ENCODE assay signal across 11 cellular contexts in the genomic region with DNA sequence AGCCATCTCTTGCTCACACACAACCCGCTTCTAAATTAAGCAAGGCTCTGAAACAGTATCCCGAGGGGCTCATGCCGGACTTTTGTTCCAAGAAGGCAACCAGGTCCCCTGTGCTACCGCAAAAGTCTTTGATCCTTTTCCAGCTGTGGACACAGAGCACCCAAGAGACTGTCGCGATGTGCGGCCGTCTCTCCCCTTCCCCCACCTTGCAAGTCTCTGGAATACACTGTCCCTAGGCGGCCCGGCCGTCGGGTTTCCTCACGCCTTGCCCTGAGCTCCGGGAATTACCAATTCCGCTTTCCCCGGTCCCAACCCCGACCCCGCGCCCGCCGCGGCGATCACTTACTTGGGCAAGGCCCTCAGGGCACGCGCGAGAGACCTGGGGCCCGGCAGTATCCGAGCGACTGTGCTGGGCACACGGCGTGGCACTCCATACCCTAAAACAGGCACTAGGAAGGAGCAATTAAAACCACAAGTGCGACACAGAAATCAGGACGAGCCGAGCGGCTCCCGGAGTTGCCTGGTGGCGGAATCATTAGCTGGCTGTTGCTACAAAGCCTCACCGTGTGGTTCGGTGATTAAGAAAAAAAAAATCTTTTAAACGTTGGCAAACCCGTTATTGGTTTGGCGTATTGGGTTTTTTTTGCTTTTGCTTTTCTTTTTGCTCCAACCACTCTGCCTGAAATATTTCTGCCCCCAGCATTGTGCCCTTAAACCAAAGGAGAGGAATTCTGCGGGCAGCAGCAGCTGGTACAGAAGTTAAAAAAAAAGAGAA. TPM values are rescaled to one million over a fixed set of nuclear protein-coding genes. Genes with fewer than 3 reads are reported as not detected.
DNase-seq lines count a peak whose midpoint lies in the region; ATAC-seq and TF ChIP-seq lines count a peak whose summit lies in the region.
"Had no signal": no experiment of that assay in that cellular context is flagged by ENCODE, and none has a peak within 500 bp of the region (broad histone marks: within the 10 kb centered on the region; RNA-seq: fewer than 3 reads in every experiment).

No MANE protein-coding gene starts in this region.

- peaks cover 62% of the 10 kb centered on the region for H3K4me1 Mint-ChIP-seq in activated CD4-positive, alpha-beta memory T cell treated with anti-CD3 and anti-CD28 coated beads, Interleukin-2, amount 10 ng/mL, durations not matched to agents 7 days and 5 days
- H3K4me1 Mint-ChIP-seq in type B pancreatic cell (ENCODE audit: unreplicated experiment) = peaks cover 32% of the 10 kb centered on the region

- H3K79me2 ChIP-seq in hepatocyte = no peaks in the 10 kb centered on the region

- H3K4me3 Mint-ChIP-seq in activated CD4-positive, alpha-beta memory T cell treated with anti-CD3 and anti-CD28 coated beads, Interleukin-2, amount 10 ng/mL, durations not matched to agents 7 days and 5 days = peak overlapping the region; percentile 74
- peak overlapping the region; percentile 92 for H3K4me3 Mint-ChIP-seq in type B pancreatic cell

- H3K27ac ChIP-seq in hepatocyte = no peak overlapping the region

- H3K36me3 Mint-ChIP-seq in activated CD4-positive, alpha-beta memory T cell treated with anti-CD3 and anti-CD28 coated beads, Interleukin-2, amount 10 ng/mL, durations not matched to agents 7 days and 5 days (ENCODE audit: low read depth) = peaks cover 28% of the 10 kb centered on the region
- H3K36me3 Mint-ChIP-seq in type B pancreatic cell = peaks cover 10% of the 10 kb centered on the region

- H3K36me3 ChIP-seq in hepatocyte (replicated peaks; ENCODE audit: insufficient read depth, low read depth) = no peaks in the 10 kb centered on the region

- peaks cover 15% of the 10 kb centered on the region for H3K4me1 ChIP-seq in hepatocyte (ENCODE audit: insufficient read depth)

- H3K4me3 ChIP-seq in hepatocyte = no peak overlapping the region

- H3K27me3 Mint-ChIP-seq in activated CD4-positive, alpha-beta memory T cell treated with anti-CD3 and anti-CD28 coated beads, Interleukin-2, amount 10 ng/mL, durations not matched to agents 7 days and 5 days = peaks cover 96% of the 10 kb centered on the region
- peaks cover 100% of the 10 kb centered on the region for H3K27me3 Mint-ChIP-seq in type B pancreatic cell

- H3K9me2 ChIP-seq in hepatocyte (replicated peaks; ENCODE audit: insufficient read depth) = no peaks in the 10 kb centered on the region

- no peaks in the 10 kb centered on the region for H3K9me3 Mint-ChIP-seq in activated CD4-positive, alpha-beta memory T cell treated with anti-CD3 and anti-CD28 coated beads, Interleukin-2, amount 10 ng/mL, durations not matched to agents 7 days and 5 days
- no peaks in the 10 kb centered on the region for H3K9me3 Mint-ChIP-seq in type B pancreatic cell

- H4K20me1 ChIP-seq in hepatocyte (ENCODE audit: insufficient read depth, poor library complexity, severe bottlenecking) = no peaks in the 10 kb centered on the region

- peak overlapping the region; percentile 35 for H2AFZ ChIP-seq in hepatocyte

- peak; percentile 19 for DNase-seq in stimulated activated CD4-positive, alpha-beta T cell treated with anti-CD3 and anti-CD28 coated beads, Interleukin-15, amount 100 ng/mL, for 24 hours
- DNase-seq in stimulated activated CD4-positive, alpha-beta T cell treated with anti-CD3 and anti-CD28 coated beads, Interleukin-12 subunit alpha, Interleukin-12 subunit beta, amount 100 ng/mL, for 4 hours = no peak
- no peak for DNase-seq in activated CD4-positive, alpha-beta memory T cell treated with anti-CD3 and anti-CD28 coated beads, Interleukin-2, amount 10 ng/mL, durations not matched to agents 7 days and 5 days
- no peak for DNase-seq in hepatocyte (ENCODE audit: low spot score)
- DNase-seq in type B pancreatic cell (ENCODE audit: extremely low spot score, unreplicated experiment) = no peak
- DNase-seq in H4 (ENCODE audit: low spot score) = no peak
- DNase-seq: activated gamma-delta T cell treated with Interleukin-2 at 50 U/mL for 16 hours, NCI-H187 treated with DMSO at 0.1 percent for 48 hours had no signal

- WGBS in hepatocyte (ENCODE audit: low lambda C conversion rate, missing lambda C conversion rate) = 6% methylated on average over 43 of the region's 43 CpGs

- CTCF ChIA-PET in activated CD4-positive, alpha-beta memory T cell treated with anti-CD3 and anti-CD28 coated beads, Interleukin-2, amount 10 ng/mL, durations not matched to agents 7 days and 5 days (lab: Charles Lee) = interaction anchor here (1.5 to 6.5 kb wide), 2 partner anchors 18 to 20 kb away, joined by 3 to 39 read pairs; a partner anchor contains a TSS

- POLR2A ChIA-PET in activated CD4-positive, alpha-beta memory T cell treated with anti-CD3 and anti-CD28 coated beads, Interleukin-2, amount 10 ng/mL, durations not matched to agents 7 days and 5 days (lab: Charles Lee) = interaction anchor here (1.2 to 4.1 kb wide), 3 partner anchors 8 to 20 kb away, joined by 3 to 17 read pairs (median 4); a partner anchor contains a TSS

- TF ChIP-seq CTCF in hepatocyte (IDR thresholded peaks at IDR 0.05; ENCODE audit: poor library complexity) = no peak
- TF ChIP-seq CTCF in type B pancreatic cell (conservative IDR thresholded peaks at IDR 0.05) = no peak

- H3K9me3 ChIP-seq in hepatocyte (ENCODE audit: low read depth) = no peaks in the 10 kb centered on the region

- H3K27ac Mint-ChIP-seq in activated CD4-positive, alpha-beta memory T cell treated with anti-CD3 and anti-CD28 coated beads, Interleukin-2, amount 10 ng/mL, durations not matched to agents 7 days and 5 days = peak overlapping the region; percentile 36
- no peak overlapping the region for H3K27ac Mint-ChIP-seq in type B pancreatic cell

- H3K27me3 ChIP-seq in hepatocyte = peaks cover 98% of the 10 kb centered on the region

- no peak overlapping the region for H3K4me2 ChIP-seq in hepatocyte

- no peak for ATAC-seq in HG02678 (IDR thresholded peaks at IDR 0.05; ENCODE audit: unreplicated experiment)
- no peak for ATAC-seq in HG02588 (IDR thresholded peaks at IDR 0.05; ENCODE audit: unreplicated experiment)

RNA-seq across cellular contexts. Expression of a gene that starts 2.2 kb away (rescaled TPM):
- total RNA-seq in activated CD4-positive, alpha-beta memory T cell treated with anti-CD3 and anti-CD28 coated beads, Interleukin-2, amount 10 ng/mL, durations not matched to agents 7 days and 5 days = under 1 TPM in 1 of 2 experiments, not detected in 1; 0.18 TPM
- total RNA-seq in hepatocyte (not detected in 2 replicates), type B pancreatic cell (ENCODE audit: low replicate concordance) (0.59 and 10.0 TPM in 2 replicates)
- 0.44 TPM in 1 of 2 replicates, not detected in the other for polyA plus RNA-seq in hepatocyte
- total RNA-seq in H4 (2014; rRNA removed; shearing (Covaris generic)) = 5.8 and 8.4 TPM in 2 replicates
- total RNA-seq: fibroblast of villous mesenchyme had no signal

RNA-seq across cellular contexts. Expression of a gene that starts 19.6 kb away (rescaled TPM):
- not detected for total RNA-seq in activated CD4-positive, alpha-beta memory T cell treated with anti-CD3 and anti-CD28 coated beads, Interleukin-2, amount 10 ng/mL, durations not matched to agents 7 days and 5 days
- total RNA-seq in hepatocyte (0.04 and 0.37 TPM in 2 replicates), type B pancreatic cell (ENCODE audit: low replicate concordance) (4.3 and 6.9 TPM in 2 replicates)
- polyA plus RNA-seq in hepatocyte = 1.2 and 2.8 TPM in 2 replicates
- total RNA-seq in H4 (2014; rRNA removed; shearing (Covaris generic)) = 2.6 and 3.3 TPM in 2 replicates
